In genomic region chr4:165221306-165221705, GRCh38 we compare ENCODE assay signal across 8 cellular contexts. TPM values are rescaled to one million over a fixed set of nuclear protein-coding genes. Genes with fewer than 3 reads are reported as not detected.
DNase-seq lines count a peak whose midpoint lies in the region; ATAC-seq, FAIRE-seq and TF ChIP-seq lines count a peak whose summit lies in the region.
"Not testable (repeated sequence)": the region's sequence is repeated elsewhere in the genome, so short reads cannot be mapped to it uniquely, and the experiment has no call there.

No MANE protein-coding gene starts in this region.

- BruUV-seq in HCT116 (replicated peaks; lab: Mats Ljungman, UMichigan): not testable (repeated sequence)

- not testable (repeated sequence) for FAIRE-seq in A549 (lab: Jason Lieb, UNC)

- H3K36me3 Mint-ChIP-seq in activated CD4-positive, alpha-beta T cell treated with anti-CD3 and anti-CD28 coated beads, Interleukin-2, amount 10 ng/mL, durations not matched to agents 24 days and 14 days (ENCODE audit: low read depth): peaks cover 42% of the 10 kb centered on the region
- H3K36me3 Mint-ChIP-seq in activated naive CD4-positive, alpha-beta T cell treated with anti-CD3 and anti-CD28 coated beads, Interleukin-2, amount 50 U/mL, for 72 hours: peaks cover 24 to 47% of the 10 kb centered on the region in 2 donors
- H3K36me3 Mint-ChIP-seq in chondrocyte (ENCODE audit: low read depth); natural killer cell: not testable (repeated sequence)

- intact Hi-C loops in HCT116 (cut with micrococcal nuclease); activated CD4-positive, alpha-beta T cell treated with anti-CD3 and anti-CD28 coated beads, Interleukin-2, amount 10 ng/mL, durations not matched to agents 24 days and 14 days (cut with micrococcal nuclease); heart right ventricle (cut with DNase I); natural killer cell (cut with micrococcal nuclease): not testable (repeated sequence)

- H3K36me3 ChIP-seq in HCT116 (ENCODE audit: control insufficient read depth in 1 of 2, insufficient read depth in 2 of 2, low read length in 2 of 2); heart right ventricle; thoracic aorta: not testable (repeated sequence)

- H3K9me2 ChIP-seq in HCT116 (ENCODE audit: insufficient read depth): not testable (repeated sequence)

- H2AFZ ChIP-seq in HCT116 (ENCODE audit: low read depth, low read length, poor library complexity, severe bottlenecking): not testable (repeated sequence)

- H3K4me3 Mint-ChIP-seq in activated CD4-positive, alpha-beta T cell treated with anti-CD3 and anti-CD28 coated beads, Interleukin-2, amount 10 ng/mL, durations not matched to agents 24 days and 14 days: peak overlapping the region; percentile 11
- H3K4me3 Mint-ChIP-seq in chondrocyte (ENCODE audit: unreplicated experiment); natural killer cell: not testable (repeated sequence)

- WGBS in A549 (ENCODE audit: missing lambda C conversion rate): 67% methylated on average over 4 of the region's 4 CpGs
- WGBS in heart right ventricle, 2 donors: 77 to 89% methylated on average over 4 of the region's 4 CpGs

- not testable (repeated sequence) for DNase-seq in A549 (ENCODE audit: low read depth in 1 of 2, low spot score in 1 of 2); HCT116 (ENCODE audit: low read depth, low spot score); activated CD4-positive, alpha-beta T cell treated with anti-CD3 and anti-CD28 coated beads, Interleukin-2, amount 10 ng/mL, durations not matched to agents 24 days and 14 days; activated naive CD4-positive, alpha-beta T cell treated with anti-CD3 and anti-CD28 coated beads, Interleukin-2, amount 50 U/mL, for 72 hours (ENCODE audit: low spot score in 2 of 2); chondrocyte (ENCODE audit: low spot score); heart right ventricle; natural killer cell; thoracic aorta (ENCODE audit: low spot score)

- H3K79me2 ChIP-seq in HCT116 (ENCODE audit: insufficient read depth, low read length): peaks cover 10% of the 10 kb centered on the region; the same call in 1 of the 2 replicates

- H3K27me3 Mint-ChIP-seq in activated CD4-positive, alpha-beta T cell treated with anti-CD3 and anti-CD28 coated beads, Interleukin-2, amount 10 ng/mL, durations not matched to agents 24 days and 14 days; chondrocyte (ENCODE audit: low read depth); natural killer cell (ENCODE audit: low read depth in 2 of 2): not testable (repeated sequence)

- not testable (repeated sequence) for TF ChIP-seq RAD21 in A549 (conservative IDR thresholded peaks at IDR 0.05 in 1 of 2, IDR thresholded peaks at IDR 0.05 in 1 of 2); HCT116 (IDR thresholded peaks at IDR 0.05; ENCODE audit: low read depth)

- H3K4me2 ChIP-seq in A549 (peak overlapping the region; percentile 38; the same call in 2 of the 3 replicates), HCT116 (ENCODE audit: low read length) (peak overlapping the region; percentile 50)

- not testable (repeated sequence) for H3K27me3 ChIP-seq in HCT116 (ENCODE audit: insufficient read depth, low read length); heart right ventricle; thoracic aorta (replicated peaks; ENCODE audit: insufficient read depth)

- TF ChIP-seq POLR2A in A549 (IDR thresholded peaks at IDR 0.05; ENCODE audit: low read length); HCT116 (IDR thresholded peaks at IDR 0.05; ENCODE audit: borderline replicate concordance, extremely low read depth, insufficient read depth, insufficient read length): not testable (repeated sequence)

- CTCF ChIA-PET in A549 (lab: Yijun Ruan, JAX); HCT116 (lab: Charles Lee): not testable (repeated sequence)

- not testable (repeated sequence) for ATAC-seq in A549; activated naive CD4-positive, alpha-beta T cell treated with anti-CD3 and anti-CD28 coated beads, Interleukin-2, amount 50 U/mL, for 72 hours; heart right ventricle; natural killer cell; thoracic aorta (ENCODE audit: insufficient number of reproducible peaks, low FRiP score, low read depth)
- 0 out of 2 replicates have a peak, but pooled peaks have one; percentile 35 for ATAC-seq in HCT116

- TF ChIP-seq EP300 in A549 (IDR thresholded peaks at IDR 0.05): not testable (repeated sequence)

- not testable (repeated sequence) for TF ChIP-seq CTCF in A549 (IDR thresholded peaks at IDR 0.05); HCT116 (IDR thresholded peaks at IDR 0.05 in 2 of 3, conservative IDR thresholded peaks at IDR 0.05 in 1 of 3; ENCODE audit: borderline replicate concordance in 1 of 3, insufficient read depth in 1 of 3, low read depth in 2 of 3, low read length in 2 of 3); chondrocyte (IDR thresholded peaks at IDR 0.05); heart right ventricle (IDR thresholded peaks at IDR 0.05); natural killer cell (IDR thresholded peaks at IDR 0.05); thoracic aorta (IDR thresholded peaks at IDR 0.05)

- peaks cover 23% of the 10 kb centered on the region for H3K4me1 ChIP-seq in A549
- H3K4me1 ChIP-seq in HCT116 (ENCODE audit: control insufficient read depth in 1 of 2, insufficient read depth in 2 of 2, low read length in 2 of 2): peaks cover 8 to 19% of the 10 kb centered on the region in 2 experiments; a peak in 3 of 4 replicates
- peaks cover 0 to 44% (median 21%) of the 10 kb centered on the region in 9 donors for H3K4me1 ChIP-seq in heart right ventricle
- H3K4me1 ChIP-seq in thoracic aorta (ENCODE audit: control insufficient read depth in 1 of 2, low read depth in 2 of 2): peaks cover 23 to 43% of the 10 kb centered on the region in 2 donors

- RAD21 ChIA-PET in HCT116 (lab: Charles Lee; ENCODE audit: low non-redundant PET in 1 of 2, low total read pairs in 2 of 2, uncharacterized antibody in 2 of 2, unreplicated experiment in 2 of 2): not testable (repeated sequence)

- H3K4me3 ChIP-seq in A549; HCT116 (replicated peaks in 1 of 2; ENCODE audit: low read depth in 1 of 2, low read length in 2 of 2); heart right ventricle; thoracic aorta: not testable (repeated sequence)

- H3K27ac ChIP-seq in A549 (peak overlapping the region in 1 of 2 experiments; percentile 47; a peak in 1 of 6 replicates), HCT116 (ENCODE audit: low read depth, low read length) (0 out of 2 replicates have a peak overlapping the region, but pooled peaks have one; percentile 48), heart right ventricle (peak overlapping the region in 8 of 10 donors; percentile 60 to 83 (median 76)), thoracic aorta (peak overlapping the region; percentile 80 to 82)

- not testable (repeated sequence) for H3K9me3 Mint-ChIP-seq in activated CD4-positive, alpha-beta T cell treated with anti-CD3 and anti-CD28 coated beads, Interleukin-2, amount 10 ng/mL, durations not matched to agents 24 days and 14 days; activated naive CD4-positive, alpha-beta T cell treated with anti-CD3 and anti-CD28 coated beads, Interleukin-2, amount 50 U/mL, for 72 hours; chondrocyte (ENCODE audit: low read depth); natural killer cell

- H4K20me1 ChIP-seq in HCT116 (ENCODE audit: insufficient read depth): not testable (repeated sequence)

- H3K27ac Mint-ChIP-seq in activated CD4-positive, alpha-beta T cell treated with anti-CD3 and anti-CD28 coated beads, Interleukin-2, amount 10 ng/mL, durations not matched to agents 24 days and 14 days: peak overlapping the region; percentile 69
- H3K27ac Mint-ChIP-seq in activated naive CD4-positive, alpha-beta T cell treated with anti-CD3 and anti-CD28 coated beads, Interleukin-2, amount 50 U/mL, for 72 hours: peak overlapping the region; percentile 44 to 51
- H3K27ac Mint-ChIP-seq in chondrocyte (ENCODE audit: unreplicated experiment): peak overlapping the region; percentile 5
- peak overlapping the region; percentile 3 to 51 for H3K27ac Mint-ChIP-seq in natural killer cell

- H3K4me1 Mint-ChIP-seq in activated CD4-positive, alpha-beta T cell treated with anti-CD3 and anti-CD28 coated beads, Interleukin-2, amount 10 ng/mL, durations not matched to agents 24 days and 14 days: peaks cover 50% of the 10 kb centered on the region
- H3K4me1 Mint-ChIP-seq in chondrocyte (ENCODE audit: low read depth): peaks cover 39% of the 10 kb centered on the region
- H3K4me1 Mint-ChIP-seq in natural killer cell: peaks cover 42 to 47% of the 10 kb centered on the region in 2 donors

- not testable (repeated sequence) for H3K9me3 ChIP-seq in A549; HCT116 (ENCODE audit: control insufficient read depth in 1 of 2, insufficient read depth in 1 of 2, low read depth in 1 of 2, low read length in 2 of 2); heart right ventricle; thoracic aorta

- POLR2A ChIA-PET in A549 (lab: Yijun Ruan, JAX); HCT116 (lab: Charles Lee): not testable (repeated sequence)

- H3K9ac ChIP-seq in HCT116 (ENCODE audit: low read length): not testable (repeated sequence)

RNA-seq across cellular contexts. Expression of gene KLHL2, which starts 13.9 kb away (rescaled TPM):
- polyA plus RNA-seq in A549 (2011; rRNA removed) (17.3 and 21.6 TPM in 2 replicates), A549 (2017; fragmentation: RNase III; extraction: RNeasy Plus Mini Kit Qiagen cat#74134 plus additional on column Dnase treatment) (10.7 to 13.6 TPM (median 12.2 TPM) in 3 replicates), heart right ventricle (1 to 10 TPM; 6.1 to 9.1 TPM)
- 6.4 and 6.6 TPM in 2 replicates for polyA plus RNA-seq in A549 (2012; cell fraction: cytosol; rRNA removed)
- polyA plus RNA-seq in A549 (2012; cell fraction: nucleus; rRNA removed): 2.2 and 4.7 TPM in 2 replicates
- polyA minus RNA-seq in A549 (2011; rRNA and poly(A)+ RNA removed): 6.9 and 8.1 TPM in 2 replicates
- total RNA-seq in HCT116 (2021; ENCODE audit: unreplicated experiment) (24.6 TPM), chondrocyte (14.3 to 19.3 TPM (median 16.0 TPM) in 3 replicates), heart right ventricle (10 to 100 TPM in 7 of 10 donors, 1 to 10 TPM in 3; 6.0 to 14.7 (median 10.9) TPM), natural killer cell (10 to 100 TPM; 24.2 to 29.2 (median 25.2) TPM), thoracic aorta (10 to 100 TPM; 13.5 to 48.2 TPM)
- polyA plus RNA-seq in HCT116 (2012): 21.4 and 27.8 TPM in 2 replicates
- 39.5 and 42.7 TPM in 2 replicates for total RNA-seq in activated CD4-positive, alpha-beta T cell treated with anti-CD3 and anti-CD28 coated beads, Interleukin-2, amount 10 ng/mL, durations not matched to agents 24 days and 14 days
- total RNA-seq in activated naive CD4-positive, alpha-beta T cell treated with anti-CD3 and anti-CD28 coated beads, Interleukin-2, amount 50 U/mL, for 72 hours: 10 to 100 TPM; 32.1 to 35.1 TPM

Comparison
In these comparisons a context has a peak if more than half of its experiments do, and no peak if none do; other contexts are left out.
1. H3K27ac Mint-ChIP-seq: peak in every context shown above with its lines; median percentile 69 in activated CD4-positive, alpha-beta T cell treated with anti-CD3 and anti-CD28 coated beads, Interleukin-2, amount 10 ng/mL, durations not matched to agents 24 days and 14 days; 48 in activated naive CD4-positive, alpha-beta T cell treated with anti-CD3 and anti-CD28 coated beads, Interleukin-2, amount 50 U/mL, for 72 hours; 27 in natural killer cell; 5 in chondrocyte.